ENCODE assay signal across 9 cellular contexts in genomic region chr4:48546336-48546735, GRCh38. TPM values are rescaled to one million over a fixed set of nuclear protein-coding genes. Genes with fewer than 3 reads are reported as not detected.
DNase-seq lines count a peak whose midpoint lies in the region; ATAC-seq and TF ChIP-seq lines count a peak whose summit lies in the region.
"Had no signal": no experiment of that assay in that cellular context is flagged by ENCODE, and none has a peak within 500 bp of the region (broad histone marks: within the 10 kb centered on the region; RNA-seq: fewer than 3 reads in every experiment).

No MANE protein-coding gene starts in this region.

- POLR2A ChIA-PET in CD4-positive, alpha-beta T cell (lab: Charles Lee) = no interaction called here

- H3K36me3 Mint-ChIP-seq in CD4-positive, alpha-beta T cell (ENCODE audit: low read depth) = peaks cover 90% of the 10 kb centered on the region
- peaks cover 46% of the 10 kb centered on the region for H3K36me3 Mint-ChIP-seq in endothelial cell (ENCODE audit: low read depth, unreplicated experiment)

- peak in 4 of 10 experiments; percentile 2 to 6 (median 4) for DNase-seq in CD4-positive, alpha-beta T cell
- no peak for DNase-seq in GM20000 (ENCODE audit: low spot score)
- DNase-seq in RKO (ENCODE audit: low spot score) = peak; percentile 70
- DNase-seq in endothelial cell (ENCODE audit: low spot score) = peak; percentile 24
- DNase-seq in colonic mucosa = no peak
- DNase-seq in HPDE6-E6E7 (ENCODE audit: extremely low spot score) = no peak

- no peaks in the 10 kb centered on the region for H3K79me2 ChIP-seq in parathyroid adenoma

- H3K36me3 ChIP-seq in parathyroid adenoma (ENCODE audit: control insufficient read depth, insufficient read depth, low read length) = no peaks in the 10 kb centered on the region
- H3K36me3 ChIP-seq in colonic mucosa = peaks cover 40% of the 10 kb centered on the region

- no peaks in the 10 kb centered on the region for H3K9me3 Mint-ChIP-seq in CD4-positive, alpha-beta T cell
- H3K9me3 Mint-ChIP-seq in endothelial cell (ENCODE audit: unreplicated experiment) = no peaks in the 10 kb centered on the region

- TF ChIP-seq CTCF in CD4-positive, alpha-beta T cell (IDR thresholded peaks at IDR 0.05) = peak; percentile 15
- peak; percentile 43 for TF ChIP-seq CTCF in GM20000 (IDR thresholded peaks at IDR 0.05; ENCODE audit: extremely low read depth, missing control alignments)
- peak; percentile 47 for TF ChIP-seq CTCF in endothelial cell (IDR thresholded peaks at IDR 0.05; ENCODE audit: unreplicated experiment)
- peak; percentile 17 for TF ChIP-seq CTCF in parathyroid adenoma (IDR thresholded peaks at IDR 0.05)
- no peak for TF ChIP-seq CTCF in colonic mucosa (IDR thresholded peaks at IDR 0.05)

- no peaks in the 10 kb centered on the region for H3K9me3 ChIP-seq in CD4-positive, alpha-beta T cell (ENCODE audit: control insufficient read depth, low read length)
- H3K9me3 ChIP-seq in parathyroid adenoma (ENCODE audit: control insufficient read depth, low read length) (no peaks in the 10 kb centered on the region), colonic mucosa (no peaks in the 10 kb centered on the region)
- H3K9me3 ChIP-seq: SJSA1 had no signal

- no peak overlapping the region for H2AFZ ChIP-seq in parathyroid adenoma

- H3K27ac Mint-ChIP-seq in CD4-positive, alpha-beta T cell = peak overlapping the region; percentile 12
- no peak overlapping the region for H3K27ac Mint-ChIP-seq in endothelial cell (ENCODE audit: unreplicated experiment)

- H3K27me3 ChIP-seq in CD4-positive, alpha-beta T cell (ENCODE audit: control insufficient read depth, insufficient read depth, low read length) = no peaks in the 10 kb centered on the region
- H3K27me3 ChIP-seq in parathyroid adenoma (ENCODE audit: control insufficient read depth, insufficient read depth, low read length) (no peaks in the 10 kb centered on the region), colonic mucosa (no peaks in the 10 kb centered on the region)
- H3K27me3 ChIP-seq: SJSA1 had no signal

- no peaks in the 10 kb centered on the region for H3K27me3 Mint-ChIP-seq in CD4-positive, alpha-beta T cell
- no peaks in the 10 kb centered on the region for H3K27me3 Mint-ChIP-seq in endothelial cell (ENCODE audit: unreplicated experiment)

- no peak overlapping the region for H3K4me2 ChIP-seq in parathyroid adenoma (ENCODE audit: low read length)

- H3K4me1 Mint-ChIP-seq in CD4-positive, alpha-beta T cell (ENCODE audit: low read depth) = no peaks in the 10 kb centered on the region
- H3K4me1 Mint-ChIP-seq in endothelial cell (ENCODE audit: unreplicated experiment) = peaks cover 23% of the 10 kb centered on the region

- CTCF ChIA-PET in CD4-positive, alpha-beta T cell (lab: Charles Lee) = interaction anchor here (0.6 to 2.2 kb wide), 3 partner anchors 10 to 138 kb away, joined by 3 to 6 read pairs (median 4); no protein-coding TSS in a partner anchor

- intact Hi-C loops in CD4-positive, alpha-beta T cell (cut with DNase I, micrococcal nuclease) = loop anchor here (10.0 kb wide), 1 partner anchor 232 kb away; no protein-coding TSS in a partner anchor
- intact Hi-C loops in colonic mucosa (cut with DNase I) = no loop called here

- no peak overlapping the region for H3K4me3 Mint-ChIP-seq in CD4-positive, alpha-beta T cell
- H3K4me3 Mint-ChIP-seq in endothelial cell (ENCODE audit: unreplicated experiment) = no peak overlapping the region

- H3K4me1 ChIP-seq in parathyroid adenoma (no peaks in the 10 kb centered on the region), colonic mucosa (no peaks in the 10 kb centered on the region)
- H3K4me1 ChIP-seq: SJSA1 had no signal

- no peak for ATAC-seq in CD4-positive, alpha-beta T cell (ENCODE audit: poor library complexity)
- no peak for ATAC-seq in GM21529 (IDR thresholded peaks at IDR 0.05; ENCODE audit: unreplicated experiment)

- H3K27ac ChIP-seq in CD4-positive, alpha-beta T cell (ENCODE audit: low read depth, low read length) = no peak overlapping the region
- H3K27ac ChIP-seq in parathyroid adenoma (no peak overlapping the region), colonic mucosa (no peak overlapping the region)
- H3K27ac ChIP-seq: SJSA1 had no signal

- H3K4me3 ChIP-seq in parathyroid adenoma (ENCODE audit: low read depth, low read length) (no peak overlapping the region), colonic mucosa (no peak overlapping the region)
- H3K4me3 ChIP-seq: SJSA1 had no signal

- no peak overlapping the region for H3K9ac ChIP-seq in parathyroid adenoma
- H3K9ac ChIP-seq in colonic mucosa (ENCODE audit: low read depth in 2 of 2, low read length in 2 of 2) = no peak overlapping the region

RNA-seq across cellular contexts. Expression of gene ZAR1, which starts 56.3 kb away (rescaled TPM):
- not detected for total RNA-seq in CD4-positive, alpha-beta T cell
- total RNA-seq in endothelial cell (ENCODE audit: unreplicated experiment) = not detected
- total RNA-seq in colonic mucosa = not detected
- total RNA-seq: SJSA1 had no signal

Comparison
In these comparisons a context has a peak if more than half of its experiments do, and no peak if none do; other contexts are left out.
1. DNase-seq: peak in RKO (single experiment) and endothelial cell (single experiment); none in GM20000 (single experiment), colonic mucosa (single experiment) and HPDE6-E6E7 (single experiment).